In genomic region chr22:20012741-20013331, GRCh38 we compare ENCODE assay signal across 15 cellular contexts. TPM values are rescaled to one million over a fixed set of nuclear protein-coding genes. Genes with fewer than 3 reads are reported as not detected.
DNase-seq lines count a peak whose midpoint lies in the region; ATAC-seq and TF ChIP-seq lines count a peak whose summit lies in the region.
"Had no signal": no experiment of that assay in that cellular context is flagged by ENCODE, and none has a peak within 500 bp of the region (broad histone marks: within the 10 kb centered on the region; RNA-seq: fewer than 3 reads in every experiment).

No MANE protein-coding gene starts in this region.

- TF ChIP-seq RAD21 in SK-N-SH (IDR thresholded peaks at IDR 0.05; ENCODE audit: low read length): no peak

- H3K27me3 Mint-ChIP-seq in neural progenitor cell (ENCODE audit: insufficient read depth, low read depth): peaks cover 12% of the 10 kb centered on the region

- CTCF ChIA-PET in SK-N-SH (lab: Yijun Ruan, JAX): interaction anchor here (0.8 to 8.9 kb wide), 24 partner anchors 9 to 282 kb away, joined by 3 to 501 read pairs (median 6); partner anchors contain the start of genes COMT, RANBP1, TANGO2 and TXNRD2

- no peak overlapping the region for H3K27ac ChIP-seq in right atrium auricular region
- H3K27ac ChIP-seq in cingulate gyrus (ENCODE audit: low read depth, low read length): peak overlapping the region; percentile 19
- no peak overlapping the region for H3K27ac ChIP-seq in neural progenitor cell
- peak overlapping the region in 1 of 2 experiments; percentile 53; a peak in 1 of 4 replicates for H3K27ac ChIP-seq in SK-N-SH (ENCODE audit: low read depth in 2 of 2, low read length in 1 of 2)
- H3K27ac ChIP-seq: PC-9 had no signal

- no peak for TF ChIP-seq EP300 in SK-N-SH (IDR thresholded peaks at IDR 0.05; ENCODE audit: borderline replicate concordance in 1 of 2, low read depth in 1 of 2, low read length in 1 of 2)

- H3K36me3 Mint-ChIP-seq in neural progenitor cell: no peaks in the 10 kb centered on the region

- peak overlapping the region; percentile 70 for H2AFZ ChIP-seq in neural progenitor cell (replicated peaks)
- H2AFZ ChIP-seq in SK-N-SH (ENCODE audit: low read depth): no peak overlapping the region
- H2AFZ ChIP-seq: PC-9 had no signal

- H3K27ac Mint-ChIP-seq in neural progenitor cell: no peak overlapping the region
- H3K27ac Mint-ChIP-seq: CD4-positive, alpha-beta T cell had no signal

- H3K4me3 ChIP-seq in right atrium auricular region (no peak overlapping the region), neural progenitor cell (no peak overlapping the region), SK-N-SH (ENCODE audit: low read depth in 2 of 2, low read length in 1 of 2) (no peak overlapping the region), H7 (ENCODE audit: insufficient read depth, low read depth, low read length) (no peak overlapping the region)
- H3K4me3 ChIP-seq: PC-9 had no signal

- H3K79me2 ChIP-seq in neural progenitor cell (ENCODE audit: low read depth) (no peaks in the 10 kb centered on the region), SK-N-SH (ENCODE audit: insufficient read depth) (no peaks in the 10 kb centered on the region)

- H3K27me3 ChIP-seq in right atrium auricular region (no peaks in the 10 kb centered on the region), neural progenitor cell (peaks cover 40% of the 10 kb centered on the region), SK-N-SH (ENCODE audit: insufficient read depth) (no peaks in the 10 kb centered on the region), H7 (ENCODE audit: control insufficient read depth, insufficient read depth, low read length) (peaks cover 27% of the 10 kb centered on the region)

- H3K4me1 Mint-ChIP-seq in neural progenitor cell: peaks cover 13% of the 10 kb centered on the region

- no peak overlapping the region for H3K4me3 Mint-ChIP-seq in neural progenitor cell

- TF ChIP-seq CTCF in right atrium auricular region (IDR thresholded peaks at IDR 0.05) (no peak), neural progenitor cell (IDR thresholded peaks at IDR 0.05) (no peak), SK-N-SH (IDR thresholded peaks at IDR 0.05) (no peak)

- H4K20me1 ChIP-seq in neural progenitor cell (ENCODE audit: low read depth): peaks cover 17% of the 10 kb centered on the region
- H4K20me1 ChIP-seq in SK-N-SH (ENCODE audit: insufficient read depth): no peaks in the 10 kb centered on the region

- H3K36me3 ChIP-seq in right atrium auricular region (no peaks in the 10 kb centered on the region), neural progenitor cell (no peaks in the 10 kb centered on the region), SK-N-SH (replicated peaks in 1 of 2; ENCODE audit: control insufficient read depth in 1 of 2, insufficient read depth in 2 of 2, low read length in 1 of 2) (no peaks in the 10 kb centered on the region), H7 (replicated peaks; ENCODE audit: control insufficient read depth, insufficient read depth, low read length) (no peaks in the 10 kb centered on the region)

- no peaks in the 10 kb centered on the region for H3K9me2 ChIP-seq in SK-N-SH

- H3K4me2 ChIP-seq in neural progenitor cell (no peak overlapping the region), SK-N-SH (no peak overlapping the region)
- H3K4me2 ChIP-seq: PC-9 had no signal

- ATAC-seq in left ventricle myocardium superior: no peak
- ATAC-seq in HG02571 (IDR thresholded peaks at IDR 0.05; ENCODE audit: unreplicated experiment): no peak

- H3F3A ChIP-seq in neural progenitor cell (ENCODE audit: low read depth): peaks cover 8% of the 10 kb centered on the region
- peaks cover 5% of the 10 kb centered on the region for H3F3A ChIP-seq in SK-N-SH (replicated peaks; ENCODE audit: insufficient read depth)

- H3K4me1 ChIP-seq in right atrium auricular region (peaks cover 0 to 30% of the 10 kb centered on the region in 2 donors), neural progenitor cell (peaks cover 6% of the 10 kb centered on the region), SK-N-SH (ENCODE audit: control insufficient read depth in 1 of 2, insufficient read depth in 2 of 2, low read depth in 1 of 2, low read length in 1 of 2) (peaks cover 0 to 79% of the 10 kb centered on the region in 2 experiments; a peak in 2 of 4 replicates)

- WGBS in SK-N-SH (ENCODE audit: low lambda C conversion rate): 97% methylated on average over 7 of the region's 10 CpGs

- POLR2A ChIA-PET in SK-N-SH (lab: Yijun Ruan, JAX): interaction anchor here (0.9 to 4.8 kb wide), 8 partner anchors 8 to 50 kb away, joined by 3 to 63 read pairs (median 6); partner anchors contain the start of gene TANGO2

- H3K9me3 ChIP-seq in right atrium auricular region (no peaks in the 10 kb centered on the region), neural progenitor cell (ENCODE audit: low read depth) (no peaks in the 10 kb centered on the region), SK-N-SH (no peaks in the 10 kb centered on the region)

- no peaks in the 10 kb centered on the region for H3K9me3 Mint-ChIP-seq in neural progenitor cell
- H3K9me3 Mint-ChIP-seq: CD4-positive, alpha-beta T cell had no signal

- DNase-seq in left ventricle myocardium superior (peak; percentile 23), right atrium auricular region (ENCODE audit: low spot score) (no peak), neural progenitor cell (ENCODE audit: low spot score) (no peak), SK-N-SH (no peak), head of caudate nucleus (no peak), H7 (no peak)
- DNase-seq: DMS79 treated with DMSO at 0.1 percent for 48 hours, GF-D8, NCI-H187 treated with DMSO at 0.1 percent for 48 hours, NCI-H2171, NCI-H446 treated with DMSO at 0.1 percent for 48 hours, PC-9 had no signal

- intact Hi-C loops in left ventricle myocardium superior (cut with micrococcal nuclease) (loop anchor here (5.0 kb wide), 1 partner anchor 41 kb away; no protein-coding TSS in a partner anchor), head of caudate nucleus (cut with DNase I) (loop anchor here (2.0 kb wide), 1 partner anchor 44 kb away; no protein-coding TSS in a partner anchor)

- H3K9ac ChIP-seq in neural progenitor cell (no peak overlapping the region), SK-N-SH (no peak overlapping the region)

TF ChIP-seq in SK-N-SH, 30 proteins besides CTCF, POLR2A, EP300 and RAD21 (continues in another document):
- TF ChIP-seq FOXJ3 (CRISPR knock-in tag; IDR thresholded peaks at IDR 0.05) (no peak), FOXM1 (IDR thresholded peaks at IDR 0.05; ENCODE audit: low read depth) (no peak), TAF1 (IDR thresholded peaks at IDR 0.05; ENCODE audit: borderline replicate concordance, low read depth, low read length) (no peak), NFIC (IDR thresholded peaks at IDR 0.05; ENCODE audit: borderline replicate concordance) (no peak), PBX3 (IDR thresholded peaks at IDR 0.05) (no peak), EZH2phosphoT487 (IDR thresholded peaks at IDR 0.05; ENCODE audit: borderline replicate concordance, low read depth) (no peak), RCOR1 (IDR thresholded peaks at IDR 0.05; ENCODE audit: low read length) (no peak), NRF1 (IDR thresholded peaks at IDR 0.05; ENCODE audit: low read depth, low read length) (no peak), POLR2AphosphoS5 (IDR thresholded peaks at IDR 0.05; ENCODE audit: low read depth, low read length) (no peak), GATA2 (CRISPR knock-in tag; IDR thresholded peaks at IDR 0.05) (no peak), GABPA (IDR thresholded peaks at IDR 0.05; ENCODE audit: low read depth) (no peak), ZBTB33 (IDR thresholded peaks at IDR 0.05; ENCODE audit: borderline replicate concordance, low read depth) (no peak)

RNA-seq across cellular contexts. Expression of gene ARVCF, which starts 3.8 kb away (rescaled TPM):
- total RNA-seq in left ventricle myocardium superior (26.8 TPM), right atrium auricular region (10 to 100 TPM; 16.7 to 35.8 TPM), neural progenitor cell (ENCODE audit: low replicate concordance) (35.4 and 159 TPM in 2 replicates)
- polyA plus RNA-seq in SK-N-SH (2012; rRNA removed): 27.4 and 33.0 TPM in 2 replicates
- 8.7 and 26.7 TPM in 2 replicates for polyA plus RNA-seq in SK-N-SH (2012; cell fraction: cytosol; rRNA removed)
- 105 and 141 TPM in 2 replicates for polyA plus RNA-seq in SK-N-SH (2012; cell fraction: nucleus; rRNA removed)
- 35.8 and 40.8 TPM in 2 replicates for total RNA-seq in H7 (2014; rRNA removed; shearing (Covaris generic))

RNA-seq across cellular contexts. Expression of gene TANGO2, which starts 8.1 kb away (rescaled TPM):
- 71.5 TPM for total RNA-seq in left ventricle myocardium superior
- 100 to 1,000 TPM in 1 of 2 donors, 10 to 100 TPM in 1; 95.2 to 101 TPM for total RNA-seq in right atrium auricular region
- 9.1 and 10.0 TPM in 2 replicates for total RNA-seq in neural progenitor cell (ENCODE audit: low replicate concordance)
- 20.7 and 25.5 TPM in 2 replicates for polyA plus RNA-seq in SK-N-SH (2012; rRNA removed)
- polyA plus RNA-seq in SK-N-SH (2012; cell fraction: cytosol; rRNA removed): 10.1 and 15.9 TPM in 2 replicates
- 28.8 and 32.7 TPM in 2 replicates for polyA plus RNA-seq in SK-N-SH (2012; cell fraction: nucleus; rRNA removed)
- 11.3 and 15.7 TPM in 2 replicates for total RNA-seq in H7 (2014; rRNA removed; shearing (Covaris generic))
